1 cellular context compared by ENCODE assay signal in the genomic region with DNA sequence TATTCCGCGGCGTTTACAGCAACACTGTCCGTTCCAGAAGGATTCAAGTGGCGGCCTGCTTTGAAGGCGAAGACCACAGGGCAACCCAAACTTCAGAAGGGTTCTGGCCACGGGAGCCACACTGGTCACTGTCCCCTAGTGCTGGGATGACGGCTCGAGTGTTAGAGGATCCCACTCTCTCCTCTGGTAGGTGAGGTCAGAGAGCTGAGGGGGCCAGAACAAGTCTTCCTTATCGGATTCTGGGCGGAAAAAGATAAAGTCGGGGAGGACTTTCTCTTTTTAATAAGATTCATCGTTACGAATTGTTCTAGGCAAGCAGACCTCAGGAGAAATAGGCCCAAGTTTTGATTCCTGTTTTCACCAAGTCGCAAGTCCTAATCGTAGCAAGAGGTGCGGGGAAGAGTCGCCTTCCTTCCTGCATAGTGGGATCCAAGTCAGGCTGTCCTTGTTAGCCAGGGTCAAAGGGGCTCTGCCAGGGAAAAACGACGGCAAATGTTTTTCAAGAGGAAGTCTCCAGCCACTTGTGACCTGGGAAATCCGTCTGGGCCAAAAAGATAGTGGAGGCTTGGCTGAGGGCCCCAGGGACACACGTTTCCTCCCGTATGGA.
A peak's percentile ranks its signal among the peaks of the same experiment; 100 is the strongest.
TF ChIP-seq lines count a peak whose summit lies in the region.

No MANE protein-coding gene starts in this region.

TF ChIP-seq in K562, 482 proteins besides CTCF, POLR2A, EP300 and RAD21 (continued from another document and continues in another):
- TF ChIP-seq, protein P1, sequence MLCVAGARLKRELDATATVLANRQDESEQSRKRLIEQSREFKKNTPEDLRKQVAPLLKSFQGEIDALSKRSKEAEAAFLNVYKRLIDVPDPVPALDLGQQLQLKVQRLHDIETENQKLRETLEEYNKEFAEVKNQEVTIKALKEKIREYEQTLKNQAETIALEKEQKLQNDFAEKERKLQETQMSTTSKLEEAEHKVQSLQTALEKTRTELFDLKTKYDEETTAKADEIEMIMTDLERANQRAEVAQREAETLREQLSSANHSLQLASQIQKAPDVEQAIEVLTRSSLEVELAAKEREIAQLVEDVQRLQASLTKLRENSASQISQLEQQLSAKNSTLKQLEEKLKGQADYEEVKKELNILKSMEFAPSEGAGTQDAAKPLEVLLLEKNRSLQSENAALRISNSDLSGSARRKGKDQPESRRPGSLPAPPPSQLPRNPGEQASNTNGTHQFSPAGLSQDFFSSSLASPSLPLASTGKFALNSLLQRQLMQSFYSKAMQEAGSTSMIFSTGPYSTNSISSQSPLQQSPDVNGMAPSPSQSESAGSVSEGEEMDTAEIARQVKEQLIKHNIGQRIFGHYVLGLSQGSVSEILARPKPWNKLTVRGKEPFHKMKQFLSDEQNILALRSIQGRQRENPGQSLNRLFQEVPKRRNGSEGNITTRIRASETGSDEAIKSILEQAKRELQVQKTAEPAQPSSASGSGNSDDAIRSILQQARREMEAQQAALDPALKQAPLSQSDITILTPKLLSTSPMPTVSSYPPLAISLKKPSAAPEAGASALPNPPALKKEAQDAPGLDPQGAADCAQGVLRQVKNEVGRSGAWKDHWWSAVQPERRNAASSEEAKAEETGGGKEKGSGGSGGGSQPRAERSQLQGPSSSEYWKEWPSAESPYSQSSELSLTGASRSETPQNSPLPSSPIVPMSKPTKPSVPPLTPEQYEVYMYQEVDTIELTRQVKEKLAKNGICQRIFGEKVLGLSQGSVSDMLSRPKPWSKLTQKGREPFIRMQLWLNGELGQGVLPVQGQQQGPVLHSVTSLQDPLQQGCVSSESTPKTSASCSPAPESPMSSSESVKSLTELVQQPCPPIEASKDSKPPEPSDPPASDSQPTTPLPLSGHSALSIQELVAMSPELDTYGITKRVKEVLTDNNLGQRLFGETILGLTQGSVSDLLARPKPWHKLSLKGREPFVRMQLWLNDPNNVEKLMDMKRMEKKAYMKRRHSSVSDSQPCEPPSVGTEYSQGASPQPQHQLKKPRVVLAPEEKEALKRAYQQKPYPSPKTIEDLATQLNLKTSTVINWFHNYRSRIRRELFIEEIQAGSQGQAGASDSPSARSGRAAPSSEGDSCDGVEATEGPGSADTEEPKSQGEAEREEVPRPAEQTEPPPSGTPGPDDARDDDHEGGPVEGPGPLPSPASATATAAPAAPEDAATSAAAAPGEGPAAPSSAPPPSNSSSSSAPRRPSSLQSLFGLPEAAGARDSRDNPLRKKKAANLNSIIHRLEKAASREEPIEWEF (CRISPR knock-in tag; IDR thresholded peaks at IDR 0.05): 0 out of 2 replicates have a peak, but pooled peaks have one; percentile 22
- TF ChIP-seq TFAM (CRISPR knock-in tag; conservative IDR thresholded peaks at IDR 0.05) (no peak), ZNF24 (IDR thresholded peaks at IDR 0.05) (peak; percentile 8; the same call in 1 of the 2 replicates), CREM (IDR thresholded peaks at IDR 0.05; ENCODE audit: low read depth) (peak; percentile 65; the same call in 1 of the 2 replicates), PRMT5 (CRISPR knock-in tag; IDR thresholded peaks at IDR 0.05) (no peak), BCOR (IDR thresholded peaks at IDR 0.05) (peak; percentile 37; the same call in 1 of the 2 replicates), HNRNPUL1 (IDR thresholded peaks at IDR 0.05; ENCODE audit: low read length) (no peak), MTF1 (CRISPR knock-in tag; IDR thresholded peaks at IDR 0.05; ENCODE audit: borderline replicate concordance) (no peak), NR4A1 (CRISPR knock-in tag; IDR thresholded peaks at IDR 0.05) (no peak), NR4A1 (tag; IDR thresholded peaks at IDR 0.05) (no peak), SMARCA5 (IDR thresholded peaks at IDR 0.05) (peak; percentile 51; the same call in 1 of the 2 replicates), SMARCC2 (IDR thresholded peaks at IDR 0.05; ENCODE audit: low read depth) (peak; percentile 83), NR2F6 (CRISPR knock-in tag; IDR thresholded peaks at IDR 0.05) (no peak), FOXJ3 (CRISPR knock-in tag; IDR thresholded peaks at IDR 0.05) (no peak), CHD2 (IDR thresholded peaks at IDR 0.05; ENCODE audit: low read depth, low read length) (no peak; the same call in 1 of the 2 replicates), BMI1 (IDR thresholded peaks at IDR 0.05; ENCODE audit: low read length) (no peak), ETV1 (tag; conservative IDR thresholded peaks at IDR 0.05; ENCODE audit: low read depth) (peak; percentile 67), SIX5 (IDR thresholded peaks at IDR 0.05; ENCODE audit: borderline replicate concordance in 1 of 2, insufficient read depth in 1 of 2, low read depth in 1 of 2, low read length in 2 of 2) (no peak), ZNF764 (CRISPR knock-in tag; IDR thresholded peaks at IDR 0.05; ENCODE audit: low read depth) (no peak), SNIP1 (IDR thresholded peaks at IDR 0.05; ENCODE audit: low read depth) (no peak), ETV5 (CRISPR knock-in tag; IDR thresholded peaks at IDR 0.05; ENCODE audit: low read depth) (0 out of 2 replicates have a peak, but pooled peaks have one; percentile 41), FOSL1 (tag; conservative IDR thresholded peaks at IDR 0.05) (no peak), CCAR2 (IDR thresholded peaks at IDR 0.05; ENCODE audit: low read depth, low read length) (no peak), MYNN (IDR thresholded peaks at IDR 0.05) (no peak), MYNN (CRISPR knock-in tag; IDR thresholded peaks at IDR 0.05) (no peak)
- TF ChIP-seq, protein P2, sequence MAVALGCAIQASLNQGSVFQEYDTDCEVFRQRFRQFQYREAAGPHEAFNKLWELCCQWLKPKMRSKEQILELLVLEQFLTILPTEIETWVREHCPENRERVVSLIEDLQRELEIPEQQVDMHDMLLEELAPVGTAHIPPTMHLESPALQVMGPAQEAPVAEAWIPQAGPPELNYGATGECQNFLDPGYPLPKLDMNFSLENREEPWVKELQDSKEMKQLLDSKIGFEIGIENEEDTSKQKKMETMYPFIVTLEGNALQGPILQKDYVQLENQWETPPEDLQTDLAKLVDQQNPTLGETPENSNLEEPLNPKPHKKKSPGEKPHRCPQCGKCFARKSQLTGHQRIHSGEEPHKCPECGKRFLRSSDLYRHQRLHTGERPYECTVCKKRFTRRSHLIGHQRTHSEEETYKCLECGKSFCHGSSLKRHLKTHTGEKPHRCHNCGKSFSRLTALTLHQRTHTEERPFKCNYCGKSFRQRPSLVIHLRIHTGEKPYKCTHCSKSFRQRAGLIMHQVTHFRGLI (CRISPR knock-in tag; IDR thresholded peaks at IDR 0.05): no peak
- TF ChIP-seq, protein P3, sequence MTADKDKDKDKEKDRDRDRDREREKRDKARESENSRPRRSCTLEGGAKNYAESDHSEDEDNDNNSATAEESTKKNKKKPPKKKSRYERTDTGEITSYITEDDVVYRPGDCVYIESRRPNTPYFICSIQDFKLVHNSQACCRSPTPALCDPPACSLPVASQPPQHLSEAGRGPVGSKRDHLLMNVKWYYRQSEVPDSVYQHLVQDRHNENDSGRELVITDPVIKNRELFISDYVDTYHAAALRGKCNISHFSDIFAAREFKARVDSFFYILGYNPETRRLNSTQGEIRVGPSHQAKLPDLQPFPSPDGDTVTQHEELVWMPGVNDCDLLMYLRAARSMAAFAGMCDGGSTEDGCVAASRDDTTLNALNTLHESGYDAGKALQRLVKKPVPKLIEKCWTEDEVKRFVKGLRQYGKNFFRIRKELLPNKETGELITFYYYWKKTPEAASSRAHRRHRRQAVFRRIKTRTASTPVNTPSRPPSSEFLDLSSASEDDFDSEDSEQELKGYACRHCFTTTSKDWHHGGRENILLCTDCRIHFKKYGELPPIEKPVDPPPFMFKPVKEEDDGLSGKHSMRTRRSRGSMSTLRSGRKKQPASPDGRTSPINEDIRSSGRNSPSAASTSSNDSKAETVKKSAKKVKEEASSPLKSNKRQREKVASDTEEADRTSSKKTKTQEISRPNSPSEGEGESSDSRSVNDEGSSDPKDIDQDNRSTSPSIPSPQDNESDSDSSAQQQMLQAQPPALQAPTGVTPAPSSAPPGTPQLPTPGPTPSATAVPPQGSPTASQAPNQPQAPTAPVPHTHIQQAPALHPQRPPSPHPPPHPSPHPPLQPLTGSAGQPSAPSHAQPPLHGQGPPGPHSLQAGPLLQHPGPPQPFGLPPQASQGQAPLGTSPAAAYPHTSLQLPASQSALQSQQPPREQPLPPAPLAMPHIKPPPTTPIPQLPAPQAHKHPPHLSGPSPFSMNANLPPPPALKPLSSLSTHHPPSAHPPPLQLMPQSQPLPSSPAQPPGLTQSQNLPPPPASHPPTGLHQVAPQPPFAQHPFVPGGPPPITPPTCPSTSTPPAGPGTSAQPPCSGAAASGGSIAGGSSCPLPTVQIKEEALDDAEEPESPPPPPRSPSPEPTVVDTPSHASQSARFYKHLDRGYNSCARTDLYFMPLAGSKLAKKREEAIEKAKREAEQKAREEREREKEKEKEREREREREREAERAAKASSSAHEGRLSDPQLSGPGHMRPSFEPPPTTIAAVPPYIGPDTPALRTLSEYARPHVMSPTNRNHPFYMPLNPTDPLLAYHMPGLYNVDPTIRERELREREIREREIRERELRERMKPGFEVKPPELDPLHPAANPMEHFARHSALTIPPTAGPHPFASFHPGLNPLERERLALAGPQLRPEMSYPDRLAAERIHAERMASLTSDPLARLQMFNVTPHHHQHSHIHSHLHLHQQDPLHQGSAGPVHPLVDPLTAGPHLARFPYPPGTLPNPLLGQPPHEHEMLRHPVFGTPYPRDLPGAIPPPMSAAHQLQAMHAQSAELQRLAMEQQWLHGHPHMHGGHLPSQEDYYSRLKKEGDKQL (CRISPR knock-in tag; IDR thresholded peaks at IDR 0.05; ENCODE audit: borderline replicate concordance): no peak
- TF ChIP-seq, protein P4, sequence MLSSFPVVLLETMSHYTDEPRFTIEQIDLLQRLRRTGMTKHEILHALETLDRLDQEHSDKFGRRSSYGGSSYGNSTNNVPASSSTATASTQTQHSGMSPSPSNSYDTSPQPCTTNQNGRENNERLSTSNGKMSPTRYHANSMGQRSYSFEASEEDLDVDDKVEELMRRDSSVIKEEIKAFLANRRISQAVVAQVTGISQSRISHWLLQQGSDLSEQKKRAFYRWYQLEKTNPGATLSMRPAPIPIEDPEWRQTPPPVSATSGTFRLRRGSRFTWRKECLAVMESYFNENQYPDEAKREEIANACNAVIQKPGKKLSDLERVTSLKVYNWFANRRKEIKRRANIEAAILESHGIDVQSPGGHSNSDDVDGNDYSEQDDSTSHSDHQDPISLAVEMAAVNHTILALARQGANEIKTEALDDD (IDR thresholded peaks at IDR 0.05): no peak; the same call in 1 of the 2 replicates
- TF ChIP-seq, protein P5, sequence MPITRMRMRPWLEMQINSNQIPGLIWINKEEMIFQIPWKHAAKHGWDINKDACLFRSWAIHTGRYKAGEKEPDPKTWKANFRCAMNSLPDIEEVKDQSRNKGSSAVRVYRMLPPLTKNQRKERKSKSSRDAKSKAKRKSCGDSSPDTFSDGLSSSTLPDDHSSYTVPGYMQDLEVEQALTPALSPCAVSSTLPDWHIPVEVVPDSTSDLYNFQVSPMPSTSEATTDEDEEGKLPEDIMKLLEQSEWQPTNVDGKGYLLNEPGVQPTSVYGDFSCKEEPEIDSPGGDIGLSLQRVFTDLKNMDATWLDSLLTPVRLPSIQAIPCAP (CRISPR knock-in tag; IDR thresholded peaks at IDR 0.05; ENCODE audit: borderline replicate concordance): no peak
- TF ChIP-seq, protein P6, sequence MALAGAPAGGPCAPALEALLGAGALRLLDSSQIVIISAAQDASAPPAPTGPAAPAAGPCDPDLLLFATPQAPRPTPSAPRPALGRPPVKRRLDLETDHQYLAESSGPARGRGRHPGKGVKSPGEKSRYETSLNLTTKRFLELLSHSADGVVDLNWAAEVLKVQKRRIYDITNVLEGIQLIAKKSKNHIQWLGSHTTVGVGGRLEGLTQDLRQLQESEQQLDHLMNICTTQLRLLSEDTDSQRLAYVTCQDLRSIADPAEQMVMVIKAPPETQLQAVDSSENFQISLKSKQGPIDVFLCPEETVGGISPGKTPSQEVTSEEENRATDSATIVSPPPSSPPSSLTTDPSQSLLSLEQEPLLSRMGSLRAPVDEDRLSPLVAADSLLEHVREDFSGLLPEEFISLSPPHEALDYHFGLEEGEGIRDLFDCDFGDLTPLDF (CRISPR knock-in tag; IDR thresholded peaks at IDR 0.05): no peak
- TF ChIP-seq, protein P7, sequence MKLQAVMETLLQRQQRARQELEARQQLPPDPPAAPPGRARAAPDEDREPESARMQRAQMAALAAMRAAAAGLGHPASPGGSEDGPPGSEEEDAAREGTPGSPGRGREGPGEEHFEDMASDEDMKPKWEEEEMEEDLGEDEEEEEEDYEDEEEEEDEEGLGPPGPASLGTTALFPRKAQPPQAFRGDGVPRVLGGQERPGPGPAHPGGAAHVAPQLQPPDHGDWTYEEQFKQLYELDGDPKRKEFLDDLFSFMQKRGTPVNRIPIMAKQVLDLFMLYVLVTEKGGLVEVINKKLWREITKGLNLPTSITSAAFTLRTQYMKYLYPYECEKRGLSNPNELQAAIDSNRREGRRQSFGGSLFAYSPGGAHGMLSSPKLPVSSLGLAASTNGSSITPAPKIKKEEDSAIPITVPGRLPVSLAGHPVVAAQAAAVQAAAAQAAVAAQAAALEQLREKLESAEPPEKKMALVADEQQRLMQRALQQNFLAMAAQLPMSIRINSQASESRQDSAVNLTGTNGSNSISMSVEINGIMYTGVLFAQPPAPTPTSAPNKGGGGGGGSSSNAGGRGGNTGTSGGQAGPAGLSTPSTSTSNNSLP (IDR thresholded peaks at IDR 0.05; ENCODE audit: borderline replicate concordance, low read depth, low read length): no peak
- TF ChIP-seq, protein P8, sequence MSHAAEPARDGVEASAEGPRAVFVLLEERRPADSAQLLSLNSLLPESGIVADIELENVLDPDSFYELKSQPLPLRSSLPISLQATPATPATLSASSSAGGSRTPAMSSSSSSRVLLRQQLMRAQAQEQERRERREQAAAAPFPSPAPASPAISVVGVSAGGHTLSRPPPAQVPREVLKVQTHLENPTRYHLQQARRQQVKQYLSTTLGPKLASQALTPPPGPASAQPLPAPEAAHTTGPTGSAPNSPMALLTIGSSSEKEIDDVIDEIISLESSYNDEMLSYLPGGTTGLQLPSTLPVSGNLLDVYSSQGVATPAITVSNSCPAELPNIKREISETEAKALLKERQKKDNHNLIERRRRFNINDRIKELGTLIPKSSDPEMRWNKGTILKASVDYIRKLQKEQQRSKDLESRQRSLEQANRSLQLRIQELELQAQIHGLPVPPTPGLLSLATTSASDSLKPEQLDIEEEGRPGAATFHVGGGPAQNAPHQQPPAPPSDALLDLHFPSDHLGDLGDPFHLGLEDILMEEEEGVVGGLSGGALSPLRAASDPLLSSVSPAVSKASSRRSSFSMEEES (CRISPR knock-in tag; IDR thresholded peaks at IDR 0.05): no peak
- TF ChIP-seq, protein P9, sequence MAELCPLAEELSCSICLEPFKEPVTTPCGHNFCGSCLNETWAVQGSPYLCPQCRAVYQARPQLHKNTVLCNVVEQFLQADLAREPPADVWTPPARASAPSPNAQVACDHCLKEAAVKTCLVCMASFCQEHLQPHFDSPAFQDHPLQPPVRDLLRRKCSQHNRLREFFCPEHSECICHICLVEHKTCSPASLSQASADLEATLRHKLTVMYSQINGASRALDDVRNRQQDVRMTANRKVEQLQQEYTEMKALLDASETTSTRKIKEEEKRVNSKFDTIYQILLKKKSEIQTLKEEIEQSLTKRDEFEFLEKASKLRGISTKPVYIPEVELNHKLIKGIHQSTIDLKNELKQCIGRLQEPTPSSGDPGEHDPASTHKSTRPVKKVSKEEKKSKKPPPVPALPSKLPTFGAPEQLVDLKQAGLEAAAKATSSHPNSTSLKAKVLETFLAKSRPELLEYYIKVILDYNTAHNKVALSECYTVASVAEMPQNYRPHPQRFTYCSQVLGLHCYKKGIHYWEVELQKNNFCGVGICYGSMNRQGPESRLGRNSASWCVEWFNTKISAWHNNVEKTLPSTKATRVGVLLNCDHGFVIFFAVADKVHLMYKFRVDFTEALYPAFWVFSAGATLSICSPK (IDR thresholded peaks at IDR 0.05; ENCODE audit: borderline replicate concordance): 0 out of 2 replicates have a peak, but pooled peaks have one; percentile 19
